9 cellular contexts compared by ENCODE assay signal in the genomic region with DNA sequence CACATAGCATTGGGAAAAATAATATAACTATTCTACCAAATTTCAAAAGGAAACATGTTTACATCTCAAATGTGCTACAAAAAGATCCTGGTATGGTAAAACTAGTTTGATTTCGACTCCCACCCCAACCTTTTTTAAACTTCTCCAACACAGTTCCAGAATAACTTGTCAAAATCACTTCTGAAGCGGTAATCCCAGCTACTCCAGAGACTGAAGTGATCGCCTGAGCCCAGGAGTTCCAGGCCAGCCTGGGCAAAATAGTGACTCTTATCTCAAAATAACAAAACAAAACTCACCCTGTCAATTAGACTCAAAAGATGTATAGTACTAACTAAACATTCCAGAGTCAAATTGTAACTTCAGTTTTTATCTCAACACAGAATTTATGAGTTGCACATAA.
DNase-seq lines count a peak whose midpoint lies in the region; ATAC-seq and TF ChIP-seq lines count a peak whose summit lies in the region.
"Had no signal": no experiment of that assay in that cellular context is flagged by ENCODE, and none has a peak within 500 bp of the region (broad histone marks: within the 10 kb centered on the region; RNA-seq: fewer than 3 reads in every experiment).

No MANE protein-coding gene starts in this region.

- H3K4me3 Mint-ChIP-seq in activated CD8-positive, alpha-beta T cell treated with anti-CD3 and anti-CD28 coated beads, Interleukin-2, amount 10 ng/mL, durations not matched to agents 7 days and 5 days = peak overlapping the region; percentile 79

- H3K9me3 Mint-ChIP-seq in activated CD8-positive, alpha-beta T cell treated with anti-CD3 and anti-CD28 coated beads, Interleukin-2, amount 10 ng/mL, durations not matched to agents 7 days and 5 days (ENCODE audit: insufficient read depth) = no peaks in the 10 kb centered on the region

- H3K4me1 Mint-ChIP-seq in activated CD8-positive, alpha-beta T cell treated with anti-CD3 and anti-CD28 coated beads, Interleukin-2, amount 10 ng/mL, durations not matched to agents 7 days and 5 days (ENCODE audit: low read depth) = peaks cover 35% of the 10 kb centered on the region

- CTCF ChIA-PET in HEK293T (lab: Yijun Ruan, JAX) = no interaction called here
- CTCF ChIA-PET in activated CD8-positive, alpha-beta T cell treated with anti-CD3 and anti-CD28 coated beads, Interleukin-2, amount 10 ng/mL, durations not matched to agents 7 days and 5 days (lab: Charles Lee) = interaction anchor here (0.9 to 3.7 kb wide), 7 partner anchors 13 to 68 kb away, joined by 3 to 17 read pairs (median 6); no protein-coding TSS in a partner anchor

- intact Hi-C loops in left ventricle myocardium superior (cut with micrococcal nuclease) = no loop called here

- POLR2A ChIA-PET in HEK293T (lab: Yijun Ruan, JAX) = interaction anchor here (1.2 kb wide), 1 partner anchor 17 kb away, joined by 5 read pairs; no protein-coding TSS in a partner anchor
- POLR2A ChIA-PET in activated CD8-positive, alpha-beta T cell treated with anti-CD3 and anti-CD28 coated beads, Interleukin-2, amount 10 ng/mL, durations not matched to agents 7 days and 5 days (lab: Charles Lee) = interaction anchor here (0.9 to 3.4 kb wide), 2 partner anchors 14 to 15 kb away, joined by 3 to 44 read pairs; no protein-coding TSS in a partner anchor

- peaks cover 9% of the 10 kb centered on the region for H3K36me3 Mint-ChIP-seq in activated CD8-positive, alpha-beta T cell treated with anti-CD3 and anti-CD28 coated beads, Interleukin-2, amount 10 ng/mL, durations not matched to agents 7 days and 5 days (ENCODE audit: low read depth)

- no peaks in the 10 kb centered on the region for H3K27me3 Mint-ChIP-seq in activated CD8-positive, alpha-beta T cell treated with anti-CD3 and anti-CD28 coated beads, Interleukin-2, amount 10 ng/mL, durations not matched to agents 7 days and 5 days (ENCODE audit: low read depth)

- DNase-seq in HEK293T (ENCODE audit: extremely low spot score) (no peak), left ventricle myocardium superior (no peak), NCI-H146 treated with DMSO at 0.1 percent for 48 hours (lab: John Stamatoyannopoulos, UW; ENCODE audit: unreplicated experiment) (no peak), NCI-H2029 (lab: John Stamatoyannopoulos, UW) (no peak), GDM1 (lab: John Stamatoyannopoulos, UW) (no peak)
- DNase-seq in activated CD8-positive, alpha-beta T cell treated with anti-CD3 and anti-CD28 coated beads, Interleukin-2, amount 10 ng/mL, durations not matched to agents 7 days and 5 days = no peak
- DNase-seq in stimulated activated CD8-positive, alpha-beta memory T cell treated with anti-CD3 and anti-CD28 coated beads, Interleukin-4, amount 100 ng/mL, for 48 hours = peak; percentile 16
- DNase-seq in effector CD4-positive, alpha-beta T cell = no peak
- DNase-seq: SW 1271 had no signal

- H3K27ac Mint-ChIP-seq in activated CD8-positive, alpha-beta T cell treated with anti-CD3 and anti-CD28 coated beads, Interleukin-2, amount 10 ng/mL, durations not matched to agents 7 days and 5 days = peak overlapping the region; percentile 92

- ATAC-seq in activated CD8-positive, alpha-beta T cell treated with anti-CD3 and anti-CD28 coated beads, Interleukin-2, amount 10 ng/mL, durations not matched to agents 7 days and 5 days = no peak
- ATAC-seq in left ventricle myocardium superior = peak; percentile 32

TF ChIP-seq in HEK293T, 16 proteins besides CTCF, POLR2A, EP300 and RAD21:
- TF ChIP-seq, protein P1, sequence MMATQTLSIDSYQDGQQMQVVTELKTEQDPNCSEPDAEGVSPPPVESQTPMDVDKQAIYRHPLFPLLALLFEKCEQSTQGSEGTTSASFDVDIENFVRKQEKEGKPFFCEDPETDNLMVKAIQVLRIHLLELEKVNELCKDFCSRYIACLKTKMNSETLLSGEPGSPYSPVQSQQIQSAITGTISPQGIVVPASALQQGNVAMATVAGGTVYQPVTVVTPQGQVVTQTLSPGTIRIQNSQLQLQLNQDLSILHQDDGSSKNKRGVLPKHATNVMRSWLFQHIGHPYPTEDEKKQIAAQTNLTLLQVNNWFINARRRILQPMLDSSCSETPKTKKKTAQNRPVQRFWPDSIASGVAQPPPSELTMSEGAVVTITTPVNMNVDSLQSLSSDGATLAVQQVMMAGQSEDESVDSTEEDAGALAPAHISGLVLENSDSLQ (IDR thresholded peaks at IDR 0.05) = peak; percentile 22; the same call in 1 of the 2 replicates
- TF ChIP-seq FOXA1 (IDR thresholded peaks at IDR 0.05) = no peak
